25 cellular contexts compared by ENCODE assay signal in the genomic region with DNA sequence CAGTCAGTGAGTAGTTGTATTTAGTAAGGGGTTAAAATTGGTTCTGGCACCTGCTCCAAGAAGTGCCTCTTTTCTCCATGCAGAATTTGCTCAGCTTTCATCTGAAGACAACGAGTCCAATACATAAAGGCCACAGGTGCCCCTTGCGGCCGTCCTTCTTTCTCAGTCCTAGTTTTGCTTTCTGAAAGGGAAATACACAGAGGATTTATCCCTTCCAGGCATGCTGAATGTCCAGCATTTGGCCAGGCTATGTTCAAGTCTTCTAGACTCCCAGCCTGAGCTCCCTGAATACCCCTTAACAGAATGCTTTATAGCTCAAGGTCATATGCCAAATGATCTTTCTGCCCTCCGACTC.
"Had no signal": no experiment of that assay in that cellular context is flagged by ENCODE, and none has a peak within 500 bp of the region (broad histone marks: within the 10 kb centered on the region; RNA-seq: fewer than 3 reads in every experiment).

No MANE protein-coding gene starts in this region.

- H3K36me3 ChIP-seq: colonic mucosa, gastroesophageal sphincter, heart left ventricle, lower lobe of right lung, ovary, right lobe of liver had no signal

- H3K27ac ChIP-seq: colonic mucosa, epithelial cell of prostate, foreskin keratinocyte, gastroesophageal sphincter, hepatocyte, lower lobe of right lung, ovary, right lobe of liver had no signal

- H3K9me3 Mint-ChIP-seq: dendritic cell treated with granulocyte-macrophage colony-stimulating factor and Interleukin-4, amounts not matched to agents 40 ng/mL and 50 ng/mL, for 4 days; endodermal cell; naive thymus-derived CD8-positive, alpha-beta T cell; stimulated activated naive B cell treated with anti-CD40 and anti-IgM and Interleukin-4, amounts not matched to agents 10 μg/mL and 1 μg/mL and 100 μg/mL, for 72 hours; stimulated activated naive CD8-positive, alpha-beta T cell treated with anti-CD3 and anti-CD28 coated beads, Interleukin-15, Interleukin-2, amounts not matched to agents 100 ng/mL and 50 ng/mL, for 24 hours; type B pancreatic cell had no signal

- H3K9me3 ChIP-seq: colonic mucosa, gastroesophageal sphincter, heart left ventricle, lower lobe of right lung, ovary, right lobe of liver had no signal

- ATAC-seq: esophagus mucosa; foreskin keratinocyte; gastroesophageal sphincter; heart left ventricle; left cardiac atrium; left ventricle myocardium superior; lower lobe of right lung; naive thymus-derived CD8-positive, alpha-beta T cell; stimulated activated naive B cell treated with anti-CD40 and anti-IgM and Interleukin-4, amounts not matched to agents 10 μg/mL and 1 μg/mL and 100 μg/mL, for 72 hours had no signal

- H3K4me1 ChIP-seq: colonic mucosa, foreskin keratinocyte, gastroesophageal sphincter, right lobe of liver had no signal

- H3K27ac Mint-ChIP-seq: dendritic cell treated with granulocyte-macrophage colony-stimulating factor and Interleukin-4, amounts not matched to agents 40 ng/mL and 50 ng/mL, for 4 days; endodermal cell; naive thymus-derived CD8-positive, alpha-beta T cell; stimulated activated naive B cell treated with anti-CD40 and anti-IgM and Interleukin-4, amounts not matched to agents 10 μg/mL and 1 μg/mL and 100 μg/mL, for 72 hours; stimulated activated naive CD8-positive, alpha-beta T cell treated with anti-CD3 and anti-CD28 coated beads, Interleukin-15, Interleukin-2, amounts not matched to agents 100 ng/mL and 50 ng/mL, for 24 hours; type B pancreatic cell had no signal

- H3K27me3 ChIP-seq: colonic mucosa, gastroesophageal sphincter, heart left ventricle, hepatocyte, ovary, right lobe of liver had no signal

- H3K4me3 Mint-ChIP-seq: dendritic cell treated with granulocyte-macrophage colony-stimulating factor and Interleukin-4, amounts not matched to agents 40 ng/mL and 50 ng/mL, for 4 days; endodermal cell; naive thymus-derived CD8-positive, alpha-beta T cell; stimulated activated naive B cell treated with anti-CD40 and anti-IgM and Interleukin-4, amounts not matched to agents 10 μg/mL and 1 μg/mL and 100 μg/mL, for 72 hours; stimulated activated naive CD8-positive, alpha-beta T cell treated with anti-CD3 and anti-CD28 coated beads, Interleukin-15, Interleukin-2, amounts not matched to agents 100 ng/mL and 50 ng/mL, for 24 hours; type B pancreatic cell had no signal

- H3K36me3 Mint-ChIP-seq: stimulated activated naive B cell treated with anti-CD40 and anti-IgM and Interleukin-4, amounts not matched to agents 10 μg/mL and 1 μg/mL and 100 μg/mL, for 72 hours; type B pancreatic cell had no signal

- H3K4me1 Mint-ChIP-seq: stimulated activated naive B cell treated with anti-CD40 and anti-IgM and Interleukin-4, amounts not matched to agents 10 μg/mL and 1 μg/mL and 100 μg/mL, for 72 hours had no signal

- H3K27me3 Mint-ChIP-seq: stimulated activated naive B cell treated with anti-CD40 and anti-IgM and Interleukin-4, amounts not matched to agents 10 μg/mL and 1 μg/mL and 100 μg/mL, for 72 hours; stimulated activated naive CD8-positive, alpha-beta T cell treated with anti-CD3 and anti-CD28 coated beads, Interleukin-15, Interleukin-2, amounts not matched to agents 100 ng/mL and 50 ng/mL, for 24 hours; type B pancreatic cell had no signal

- H3K4me3 ChIP-seq: colonic mucosa, gastroesophageal sphincter, heart left ventricle, hepatocyte, lower lobe of right lung, ovary, right lobe of liver had no signal

- DNase-seq: colonic mucosa; effector CD8-positive, alpha-beta T cell; foreskin keratinocyte; heart left ventricle; kidney; left cardiac atrium; left ventricle myocardium superior; lower lobe of right lung; naive thymus-derived CD8-positive, alpha-beta T cell; occipital lobe; ovary; retina; right lobe of liver; small intestine; stimulated activated CD4-positive, alpha-beta T cell treated with anti-CD3 and anti-CD28 coated beads, Interleukin-15, amount 100 ng/mL, for 24 hours; stimulated activated CD4-positive, alpha-beta T cell treated with anti-CD3 and anti-CD28 coated beads, Interleukin-2, amount 100 ng/mL, for 48 hours; stimulated activated naive B cell treated with anti-CD40 and anti-IgM and Interleukin-4, amounts not matched to agents 10 μg/mL and 1 μg/mL and 100 μg/mL, for 72 hours had no signal
